In genomic region chr6:101286146-101286545, GRCh38 we compare ENCODE assay signal across 16 cellular contexts.
DNase-seq lines count a peak whose midpoint lies in the region; ATAC-seq and TF ChIP-seq lines count a peak whose summit lies in the region.
"Had no signal": no experiment of that assay in that cellular context is flagged by ENCODE, and none has a peak within 500 bp of the region (broad histone marks: within the 10 kb centered on the region; RNA-seq: fewer than 3 reads in every experiment).

No MANE protein-coding gene starts in this region.

- TF ChIP-seq CTCF in mucosa of descending colon (IDR thresholded peaks at IDR 0.05) (no peak), transverse colon (IDR thresholded peaks at IDR 0.05) (no peak), colonic mucosa (IDR thresholded peaks at IDR 0.05) (no peak)

- peaks cover 8% of the 10 kb centered on the region for H3K4me1 ChIP-seq in mucosa of descending colon (ENCODE audit: low read depth)
- peaks cover 0 to 7% (median 3%) of the 10 kb centered on the region in 4 donors for H3K4me1 ChIP-seq in transverse colon
- H3K4me1 ChIP-seq in colonic mucosa = no peaks in the 10 kb centered on the region
- H3K4me1 ChIP-seq: A549, BE2C had no signal

- H3K27me3 ChIP-seq in transverse colon (no peaks in the 10 kb centered on the region), colonic mucosa (no peaks in the 10 kb centered on the region)
- H3K27me3 ChIP-seq: BE2C had no signal

- no peaks in the 10 kb centered on the region for H3K36me3 Mint-ChIP-seq in T-helper 2 cell treated with Interferon-gamma antibody and Interleukin-4, amounts not matched to agents 5 μg/mL and 100 μg/mL, for 36 hours (ENCODE audit: low read depth)
- H3K36me3 Mint-ChIP-seq: CD4-positive, alpha-beta memory T cell had no signal

- peak; percentile 86 for ATAC-seq in mucosa of descending colon
- no peak for ATAC-seq in GM18505 (IDR thresholded peaks at IDR 0.05; ENCODE audit: unreplicated experiment)
- ATAC-seq: A549, GM23338, K562 had no signal

- 25% methylated on average over 2 of the region's 2 CpGs; no CpG with 5 or more reads in 1 of the 2 donors for WGBS in transverse colon (ENCODE audit: low coverage in 1 of 2), 2 donors

- H3K9ac ChIP-seq in colonic mucosa (ENCODE audit: low read depth in 2 of 2, low read length in 2 of 2) = no peak overlapping the region

- H3K36me3 ChIP-seq in mucosa of descending colon (ENCODE audit: low read depth) (no peaks in the 10 kb centered on the region), transverse colon (no peaks in the 10 kb centered on the region), colonic mucosa (no peaks in the 10 kb centered on the region)
- H3K36me3 ChIP-seq: BE2C had no signal

- DNase-seq in NCI-H2227 (lab: John Stamatoyannopoulos, UW; ENCODE audit: unreplicated experiment) = peak; percentile 14
- DNase-seq in NCI-H748 treated with DMSO at 0.1 percent for 48 hours (lab: John Stamatoyannopoulos, UW) = peak; percentile 97
- peak in 1 of 3 donors; percentile 30 for DNase-seq in mucosa of descending colon
- peak; percentile 37 for DNase-seq in transverse colon
- no peak for DNase-seq in colonic mucosa
- no peak for DNase-seq in T-helper 2 cell treated with Interferon-gamma antibody and Interleukin-4, amounts not matched to agents 5 μg/mL and 100 μg/mL, for 36 hours (ENCODE audit: low spot score)
- DNase-seq: BE2C; CD4-positive, alpha-beta memory T cell; DND-41; GF-D8; H7 had no signal

- peaks cover 3% of the 10 kb centered on the region for H3K9me3 Mint-ChIP-seq in T-helper 2 cell treated with Interferon-gamma antibody and Interleukin-4, amounts not matched to agents 5 μg/mL and 100 μg/mL, for 36 hours
- H3K9me3 Mint-ChIP-seq: GM23338 had no signal

- no peak for TF ChIP-seq EP300 in transverse colon (IDR thresholded peaks at IDR 0.05; ENCODE audit: low read depth)

- no peak for TF ChIP-seq POLR2A in transverse colon (IDR thresholded peaks at IDR 0.05)
- no peak for TF ChIP-seq POLR2A in GM18505 (IDR thresholded peaks at IDR 0.05; ENCODE audit: borderline replicate concordance, extremely low read depth, insufficient read depth, insufficient read length)

- H3K27me3 Mint-ChIP-seq in T-helper 2 cell treated with Interferon-gamma antibody and Interleukin-4, amounts not matched to agents 5 μg/mL and 100 μg/mL, for 36 hours (ENCODE audit: low read depth) = no peaks in the 10 kb centered on the region
- H3K27me3 Mint-ChIP-seq: CD4-positive, alpha-beta memory T cell had no signal

- H3K9me3 ChIP-seq in mucosa of descending colon (no peaks in the 10 kb centered on the region), transverse colon (no peaks in the 10 kb centered on the region), colonic mucosa (no peaks in the 10 kb centered on the region)
- H3K9me3 ChIP-seq: A549, BE2C had no signal

- in situ Hi-C loops in transverse colon (cut with MboI; ENCODE audit: low pct_ligation_motif_present in 1 of 4, low pct_unique_long_range_greater_than_20kb in 1 of 4, low sequenced_read_pairs in 3 of 4) = no loop called here

- no peak overlapping the region for H3K27ac Mint-ChIP-seq in T-helper 2 cell treated with Interferon-gamma antibody and Interleukin-4, amounts not matched to agents 5 μg/mL and 100 μg/mL, for 36 hours
- H3K27ac Mint-ChIP-seq: CD4-positive, alpha-beta memory T cell; GM23338 had no signal

- intact Hi-C loops in mucosa of descending colon (cut with DNase I, micrococcal nuclease) (no loop called here), transverse colon (cut with DNase I; ENCODE audit: low total_unique reads) (no loop called here), colonic mucosa (cut with DNase I) (no loop called here)

- no peaks in the 10 kb centered on the region for H3K4me1 Mint-ChIP-seq in T-helper 2 cell treated with Interferon-gamma antibody and Interleukin-4, amounts not matched to agents 5 μg/mL and 100 μg/mL, for 36 hours (ENCODE audit: low read depth)
- H3K4me1 Mint-ChIP-seq: CD4-positive, alpha-beta memory T cell; GM23338 had no signal

- H3K4me3 ChIP-seq in mucosa of descending colon (no peak overlapping the region), transverse colon (no peak overlapping the region), colonic mucosa (no peak overlapping the region)
- H3K4me3 ChIP-seq: A549, GM23338, K562 had no signal

- no peak overlapping the region for H3K4me3 Mint-ChIP-seq in T-helper 2 cell treated with Interferon-gamma antibody and Interleukin-4, amounts not matched to agents 5 μg/mL and 100 μg/mL, for 36 hours
- H3K4me3 Mint-ChIP-seq: CD4-positive, alpha-beta memory T cell; GM23338 had no signal

- H3K27ac ChIP-seq in transverse colon (peak overlapping the region in 2 of 4 donors; percentile 24 to 42), colonic mucosa (no peak overlapping the region)
- H3K27ac ChIP-seq: A549, C4-2B had no signal

Comparison
In these comparisons a context has a peak if more than half of its experiments do, and no peak if none do; other contexts are left out.
1. DNase-seq: peak in NCI-H2227 (single experiment), NCI-H748 treated with DMSO at 0.1 percent for 48 hours (single experiment) and transverse colon (single experiment); none in colonic mucosa (single experiment) and T-helper 2 cell treated with Interferon-gamma antibody and Interleukin-4, amounts not matched to agents 5 μg/mL and 100 μg/mL, for 36 hours (single experiment).